Comparison of ENCODE assay signal across 8 cellular contexts in genomic region chr17:7851438-7852261, GRCh38. TPM values are rescaled to one million over a fixed set of nuclear protein-coding genes. Genes with fewer than 3 reads are reported as not detected.
A peak's percentile ranks its signal among the peaks of the same experiment; 100 is the strongest.
DNase-seq lines count a peak whose midpoint lies in the region; ATAC-seq and TF ChIP-seq lines count a peak whose summit lies in the region.

No MANE protein-coding gene starts in this region.

- H3K9me3 ChIP-seq in aorta (ENCODE audit: control insufficient read depth, low read length): no peaks in the 10 kb centered on the region

- H3K9me3 Mint-ChIP-seq in HFFc6: no peaks in the 10 kb centered on the region

- peak; percentile 73 for ATAC-seq in left ventricle myocardium superior
- peak; percentile 89 for ATAC-seq in aorta (ENCODE audit: low FRiP score)

- H3K4me3 ChIP-seq in NB4 (ENCODE audit: low read depth, low read length): no peak overlapping the region
- peak overlapping the region; percentile 22 for H3K4me3 ChIP-seq in rectal smooth muscle tissue (ENCODE audit: low read length)
- no peak overlapping the region for H3K4me3 ChIP-seq in aorta (ENCODE audit: low read length in 2 of 2)

- peaks cover 8% of the 10 kb centered on the region for H3K4me1 ChIP-seq in rectal smooth muscle tissue (ENCODE audit: control insufficient read depth, insufficient read depth, low read length)
- no peaks in the 10 kb centered on the region for H3K4me1 ChIP-seq in aorta (ENCODE audit: control insufficient read depth in 1 of 2, insufficient read depth in 2 of 2, low read length in 2 of 2)

- no peaks in the 10 kb centered on the region for H3K27me3 ChIP-seq in rectal smooth muscle tissue (ENCODE audit: control insufficient read depth, insufficient read depth, low read length)
- no peaks in the 10 kb centered on the region for H3K27me3 ChIP-seq in aorta (ENCODE audit: control insufficient read depth in 1 of 2, insufficient read depth in 2 of 2, low read length in 1 of 2)

- 14 to 16% methylated on average over 60 of the region's 60 CpGs for WGBS in aorta, 2 donors

- H3K4me3 Mint-ChIP-seq in HFFc6: no peak overlapping the region

- H3K36me3 Mint-ChIP-seq in HFFc6 (ENCODE audit: low read depth): peaks cover 14% of the 10 kb centered on the region; the same call in 1 of the 2 replicates

- H3K4me1 Mint-ChIP-seq in HFFc6 (ENCODE audit: low read depth): no peaks in the 10 kb centered on the region

- H3K27ac ChIP-seq in rectal smooth muscle tissue (ENCODE audit: low read depth, low read length): peak overlapping the region; percentile 8
- H3K27ac ChIP-seq in aorta (ENCODE audit: low read depth in 1 of 2, low read length in 2 of 2): no peak overlapping the region

- DNase-seq in HFFc6 (peak; percentile 60), NB4 (ENCODE audit: low read depth) (peak; percentile 75), T-helper 2 cell (peak; percentile 86 to 95 (median 91)), amygdala (lab: John Stamatoyannopoulos, UW) (peak in 55 of 56 donors; percentile 23 to 90 (median 77)), left ventricle myocardium superior (peak; percentile 93), aorta (peak; percentile 94 to 97)

- TF ChIP-seq POLR2A in NB4 (IDR thresholded peaks at IDR 0.05; ENCODE audit: extremely low read depth, insufficient read length): no peak

- H3K36me3 ChIP-seq in rectal smooth muscle tissue (ENCODE audit: control insufficient read depth, insufficient read depth, low read length) (peaks cover 26% of the 10 kb centered on the region), aorta (ENCODE audit: control insufficient read depth in 1 of 2, insufficient read depth in 2 of 2, low read length in 1 of 2) (peaks cover 0 to 2% of the 10 kb centered on the region in 2 donors)

- peak; percentile 99 for TF ChIP-seq CTCF in GM12874 (IDR thresholded peaks at IDR 0.05; ENCODE audit: insufficient read depth, low read depth, low read length)
- TF ChIP-seq CTCF in HFFc6 (IDR thresholded peaks at IDR 0.05): peak; percentile 97
- peak; percentile 53 for TF ChIP-seq CTCF in NB4 (IDR thresholded peaks at IDR 0.05; ENCODE audit: low read depth, low read length)

- H3K27me3 Mint-ChIP-seq in HFFc6 (ENCODE audit: insufficient read depth): no peaks in the 10 kb centered on the region; the same call in 1 of the 2 replicates

- intact Hi-C loops in left ventricle myocardium superior (cut with micrococcal nuclease): no loop called here
- intact Hi-C loops in aorta (cut with DNase I): loop anchor here (1.0 to 10.0 kb wide), 3 partner anchors 29 to 109 kb away; no protein-coding TSS in a partner anchor

- H3K9ac ChIP-seq in rectal smooth muscle tissue (ENCODE audit: low read length): no peak overlapping the region

- H3K27ac Mint-ChIP-seq in HFFc6: no peak overlapping the region; the same call in 1 of the 2 replicates

RNA-seq across cellular contexts. Expression of gene TMEM88, which starts 3.2 kb away (rescaled TPM):
- total RNA-seq in HFFc6 (2021; fragmentation: NEBNext Ultra II Directional; extraction: Animal tissue kit (Norgen Biotek cat#: 25700)): 1 to 10 TPM in 2 of 6 experiments, under 1 TPM in 4; 0.40 to 1.3 (median 0.60) TPM
- total RNA-seq in left ventricle myocardium superior (32.6 TPM), aorta (10 to 100 TPM; 16.0 to 28.6 TPM)
- polyA plus RNA-seq in aorta: 1 to 10 TPM in 1 of 2 donors, not detected in 1; 4.5 TPM

RNA-seq across cellular contexts. Expression of gene NAA38, which starts 5.7 kb away (rescaled TPM):
- total RNA-seq in HFFc6 (2021; fragmentation: NEBNext Ultra II Directional; extraction: Animal tissue kit (Norgen Biotek cat#: 25700)): 100 to 1,000 TPM; 104 to 122 (median 107) TPM
- total RNA-seq in left ventricle myocardium superior (93.2 TPM), aorta (10 to 100 TPM; 44.1 to 47.4 TPM)
- polyA plus RNA-seq in aorta: 100 to 1,000 TPM; 111 to 143 TPM

RNA-seq across cellular contexts. Expression of gene CYB5D1, which starts 6.2 kb away (rescaled TPM):
- total RNA-seq in HFFc6 (2021; fragmentation: NEBNext Ultra II Directional; extraction: Animal tissue kit (Norgen Biotek cat#: 25700)): 10 to 100 TPM in 4 of 6 experiments, 1 to 10 TPM in 2; 9.3 to 15.3 (median 10.5) TPM
- total RNA-seq in left ventricle myocardium superior (25.6 TPM), aorta (10 to 100 TPM; 10.5 to 12.5 TPM)
- 1 to 10 TPM; 6.1 to 8.2 TPM for polyA plus RNA-seq in aorta

RNA-seq across cellular contexts. Expression of gene KDM6B, which starts 17.6 kb away (rescaled TPM):
- 10 to 100 TPM; 10.4 to 15.2 (median 11.6) TPM for total RNA-seq in HFFc6 (2021; fragmentation: NEBNext Ultra II Directional; extraction: Animal tissue kit (Norgen Biotek cat#: 25700))
- total RNA-seq in left ventricle myocardium superior (28.1 TPM), aorta (10 to 100 TPM; 28.2 to 44.8 TPM)
- polyA plus RNA-seq in aorta: 1 to 10 TPM; 3.1 to 6.9 TPM

RNA-seq across cellular contexts. Expression of gene CHD3, which starts 36.9 kb away (rescaled TPM):
- 100 to 1,000 TPM in 4 of 6 experiments, 10 to 100 TPM in 2; 83.3 to 112 (median 110) TPM for total RNA-seq in HFFc6 (2021; fragmentation: NEBNext Ultra II Directional; extraction: Animal tissue kit (Norgen Biotek cat#: 25700))
- total RNA-seq in left ventricle myocardium superior (13.1 TPM), aorta (100 to 1,000 TPM in 1 of 2 donors, 10 to 100 TPM in 1; 73.1 to 125 TPM)
- 100 to 1,000 TPM in 1 of 2 donors, 10 to 100 TPM in 1; 88.8 to 119 TPM for polyA plus RNA-seq in aorta

Comparison
In these comparisons a context has a peak if more than half of its experiments do, and no peak if none do; other contexts are left out.
1. RNA of gene TMEM88, which starts 3.2 kb away (total RNA-seq): 32.6 TPM in left ventricle myocardium superior (single experiment) and 16.0 to 28.6 TPM in aorta; 0.40 to 1.3 TPM in HFFc6; every median in the first group is over 4 times any median in the second.
2. Peak in every context shown above with its lines, with median percentiles within 50 percentile points of each other: CTCF ChIP-seq and DNase-seq.